Comparison of ENCODE assay signal across 35 cellular contexts in the genomic region with DNA sequence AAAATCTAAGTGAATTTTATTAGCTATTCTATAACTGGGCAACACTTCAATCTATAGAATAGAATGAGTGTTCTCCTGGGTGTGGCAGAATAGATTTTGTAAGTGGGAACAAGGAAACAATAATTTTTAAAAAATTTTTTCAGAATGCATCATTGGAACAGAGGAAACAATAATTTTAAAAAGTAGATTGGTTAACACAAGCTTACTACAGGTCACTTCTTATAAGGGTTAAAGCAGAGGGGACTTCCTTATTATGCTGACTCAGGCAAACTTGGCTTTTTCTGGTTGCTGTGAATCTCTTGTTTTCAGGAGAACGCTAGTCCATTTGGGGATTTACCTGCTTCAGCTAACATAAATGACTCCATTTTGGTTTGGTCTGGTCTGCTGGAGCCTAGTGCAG.
"Had no signal": no experiment of that assay in that cellular context is flagged by ENCODE, and none has a peak within 500 bp of the region (broad histone marks: within the 10 kb centered on the region; RNA-seq: fewer than 3 reads in every experiment).

No MANE protein-coding gene starts in this region.

- H3K4me3 ChIP-seq: ascending aorta, cardiac muscle cell, PC-9 had no signal

- DNase-seq: activated CD4-positive, alpha-beta T cell treated with anti-CD3 and anti-CD28 coated beads for 1 hour; activated CD4-positive, alpha-beta T cell treated with anti-CD3 and anti-CD28 coated beads for 48 hours; activated CD4-positive, CD25-positive, alpha-beta regulatory T cell; activated CD8-positive, alpha-beta T cell treated with anti-CD3 and anti-CD28 coated beads for 36 hours; activated effector memory CD4-positive, alpha-beta T cell treated with anti-CD3 and anti-CD28 coated beads, Interleukin-2, amount 50 U/mL, for 16 hours; activated naive CD4-positive, alpha-beta T cell; activated naive CD4-positive, alpha-beta T cell treated with anti-CD3 and anti-CD28 coated beads, Interleukin-2, amount 50 U/mL, for 16 hours; activated naive CD8-positive, alpha-beta T cell treated with anti-CD3 and anti-CD28 coated beads, Interleukin-2, amount 10 ng/mL, durations not matched to agents 7 days and 5 days; activated T-cell treated with anti-CD3 and anti-CD28 coated beads, Interleukin-2, amount 50 U/mL, for 1 hour; activated T-cell treated with anti-CD3 and anti-CD28 coated beads, Interleukin-2, amount 50 U/mL, for 72 hours; amygdala; NCI-H1092 treated with DMSO at 0.1 percent for 48 hours; NCI-H1417; NCI-H146; NCI-H187; NCI-H2029 treated with DMSO at 0.1 percent for 48 hours; NCI-H2107; NCI-H2171; NCI-H510A; NCI-H526; NCI-H748 treated with DMSO at 0.1 percent for 48 hours; NK-92 treated with Interleukin-12 subunit alpha and Interleukin-12 subunit beta, amount 100 ng/mL, for 24 hours; Right ventricle myocardium superior; SW 1271; T-helper 1 cell; T-helper 2 cell; T-helper 9 cell; WERI-Rb-1 had no signal

- H3K4me1 ChIP-seq: ascending aorta had no signal

- FAIRE-seq: RCC 7860 had no signal

- H3K27ac Mint-ChIP-seq: activated CD8-positive, alpha-beta T cell treated with anti-CD3 and anti-CD28 coated beads for 36 hours; activated naive CD8-positive, alpha-beta T cell treated with anti-CD3 and anti-CD28 coated beads, Interleukin-2, amount 10 ng/mL, durations not matched to agents 7 days and 5 days; activated T-cell treated with anti-CD3 and anti-CD28 coated beads, Interleukin-2, amount 50 U/mL, for 72 hours; activated T-helper 17 cell treated with anti-CD3 and anti-CD28 coated beads, Interleukin-2, amount 50 U/mL, for 72 hours had no signal

- H3K4me3 Mint-ChIP-seq: activated CD8-positive, alpha-beta T cell treated with anti-CD3 and anti-CD28 coated beads for 36 hours; activated naive CD8-positive, alpha-beta T cell treated with anti-CD3 and anti-CD28 coated beads, Interleukin-2, amount 10 ng/mL, durations not matched to agents 7 days and 5 days; activated T-cell treated with anti-CD3 and anti-CD28 coated beads, Interleukin-2, amount 50 U/mL, for 72 hours; activated T-helper 17 cell treated with anti-CD3 and anti-CD28 coated beads, Interleukin-2, amount 50 U/mL, for 72 hours had no signal

- H3K9ac ChIP-seq: KMS-11 had no signal

- H3K9me3 ChIP-seq: ascending aorta had no signal

- H3K27me3 ChIP-seq: ascending aorta, cardiac muscle cell had no signal

- H3K36me3 ChIP-seq: ascending aorta, cardiac muscle cell, WERI-Rb-1 had no signal

- H3K27ac ChIP-seq: ascending aorta, cardiac muscle cell, KMS-11, PC-9, RWPE1, WERI-Rb-1 had no signal

- H2AFZ ChIP-seq: PC-9 had no signal

- ATAC-seq: activated CD8-positive, alpha-beta T cell treated with anti-CD3 and anti-CD28 coated beads for 36 hours; activated T-cell treated with anti-CD3 and anti-CD28 coated beads, Interleukin-2, amount 50 U/mL, for 72 hours; activated T-helper 17 cell treated with anti-CD3 and anti-CD28 coated beads, Interleukin-2, amount 50 U/mL, for 72 hours had no signal

- H3K4me2 ChIP-seq: KMS-11, PC-9 had no signal
